In genomic region chr10:116990276-116990800, GRCh38 we compare ENCODE assay signal across 26 cellular contexts. TPM values are rescaled to one million over a fixed set of nuclear protein-coding genes. Genes with fewer than 3 reads are reported as not detected.
"Had no signal": no experiment of that assay in that cellular context is flagged by ENCODE, and none has a peak within 500 bp of the region (broad histone marks: within the 10 kb centered on the region; RNA-seq: fewer than 3 reads in every experiment).

No MANE protein-coding gene starts in this region.

- H3K36me3 Mint-ChIP-seq: activated CD8-positive, alpha-beta memory T cell treated with anti-CD3 and anti-CD28 coated beads, Interleukin-2, amount 10 ng/mL, durations not matched to agents 7 days and 5 days; naive thymus-derived CD4-positive, alpha-beta T cell had no signal

- H3K27me3 ChIP-seq: esophagus squamous epithelium, gastroesophageal sphincter, heart right ventricle, ovary, right atrium auricular region, spleen, thyroid gland had no signal

- H3K36me3 ChIP-seq: esophagus squamous epithelium, gastroesophageal sphincter, heart right ventricle, lower lobe of right lung, ovary, right atrium auricular region, spleen, thyroid gland had no signal

- H3K27ac ChIP-seq: esophagus squamous epithelium, gastroesophageal sphincter, heart right ventricle, lower lobe of right lung, ovary, psoas muscle, right atrium auricular region, spleen, thyroid gland, VCaP had no signal

- H3K27ac Mint-ChIP-seq: activated CD4-positive, alpha-beta T cell treated with anti-CD3 and anti-CD28 coated beads, Interleukin-2, amount 10 ng/mL, durations not matched to agents 7 days and 5 days; activated CD8-positive, alpha-beta memory T cell treated with anti-CD3 and anti-CD28 coated beads, Interleukin-2, amount 10 ng/mL, durations not matched to agents 7 days and 5 days; activated CD8-positive, alpha-beta T cell treated with anti-CD3 and anti-CD28 coated beads for 36 hours; activated naive CD8-positive, alpha-beta T cell treated with anti-CD3 and anti-CD28 coated beads, Interleukin-2, amount 50 U/mL, for 24 hours; naive thymus-derived CD4-positive, alpha-beta T cell had no signal

- H3K4me3 Mint-ChIP-seq: activated CD4-positive, alpha-beta T cell treated with anti-CD3 and anti-CD28 coated beads, Interleukin-2, amount 10 ng/mL, durations not matched to agents 7 days and 5 days; activated CD8-positive, alpha-beta memory T cell treated with anti-CD3 and anti-CD28 coated beads, Interleukin-2, amount 10 ng/mL, durations not matched to agents 7 days and 5 days; activated CD8-positive, alpha-beta T cell treated with anti-CD3 and anti-CD28 coated beads for 36 hours; activated naive CD8-positive, alpha-beta T cell treated with anti-CD3 and anti-CD28 coated beads, Interleukin-2, amount 50 U/mL, for 24 hours; brain; naive thymus-derived CD4-positive, alpha-beta T cell; neural crest cell had no signal

- H3K4me1 Mint-ChIP-seq: activated CD4-positive, alpha-beta T cell treated with anti-CD3 and anti-CD28 coated beads, Interleukin-2, amount 10 ng/mL, durations not matched to agents 7 days and 5 days; activated CD8-positive, alpha-beta memory T cell treated with anti-CD3 and anti-CD28 coated beads, Interleukin-2, amount 10 ng/mL, durations not matched to agents 7 days and 5 days; activated naive CD8-positive, alpha-beta T cell treated with anti-CD3 and anti-CD28 coated beads, Interleukin-2, amount 50 U/mL, for 24 hours; naive thymus-derived CD4-positive, alpha-beta T cell had no signal

- H3K4me3 ChIP-seq: esophagus squamous epithelium, gastroesophageal sphincter, heart right ventricle, lower lobe of right lung, ovary, psoas muscle, right atrium auricular region, spleen, thyroid gland had no signal

- H3K9me3 ChIP-seq: esophagus squamous epithelium, gastroesophageal sphincter, heart right ventricle, lower lobe of right lung, ovary, psoas muscle, right atrium auricular region, spleen, thyroid gland had no signal

- H3K4me1 ChIP-seq: gastroesophageal sphincter, heart right ventricle, lower lobe of right lung, psoas muscle, right atrium auricular region, spleen, thyroid gland had no signal

- H3K27me3 Mint-ChIP-seq: activated CD8-positive, alpha-beta memory T cell treated with anti-CD3 and anti-CD28 coated beads, Interleukin-2, amount 10 ng/mL, durations not matched to agents 7 days and 5 days; brain had no signal

- H3K9me3 Mint-ChIP-seq: activated CD4-positive, alpha-beta T cell treated with anti-CD3 and anti-CD28 coated beads, Interleukin-2, amount 10 ng/mL, durations not matched to agents 7 days and 5 days; activated CD8-positive, alpha-beta T cell treated with anti-CD3 and anti-CD28 coated beads for 36 hours; activated naive CD8-positive, alpha-beta T cell treated with anti-CD3 and anti-CD28 coated beads, Interleukin-2, amount 50 U/mL, for 24 hours; naive thymus-derived CD4-positive, alpha-beta T cell; neural crest cell had no signal

- DNase-seq: activated CD4-positive, alpha-beta T cell treated with anti-CD3 and anti-CD28 coated beads, Interleukin-2, amount 10 ng/mL, durations not matched to agents 7 days and 5 days; activated CD4-positive, CD25-positive, alpha-beta regulatory T cell treated with anti-CD3 and anti-CD28 coated beads, Interleukin-2, amount 50 U/mL, for 72 hours; activated CD8-positive, alpha-beta memory T cell treated with anti-CD3 and anti-CD28 coated beads, Interleukin-2, amount 10 ng/mL, durations not matched to agents 7 days and 5 days; activated CD8-positive, alpha-beta T cell treated with anti-CD3 and anti-CD28 coated beads for 36 hours; activated effector memory CD4-positive, alpha-beta T cell treated with anti-CD3 and anti-CD28 coated beads, Interleukin-2, amount 50 U/mL, for 16 hours; activated naive CD4-positive, alpha-beta T cell treated with anti-CD3 and anti-CD28 coated beads, Interleukin-2, amount 50 U/mL, for 16 hours; activated naive CD8-positive, alpha-beta T cell treated with anti-CD3 and anti-CD28 coated beads, Interleukin-2, amount 50 U/mL, for 24 hours; activated T-cell treated with anti-CD3 and anti-CD28 coated beads for 4 hours; aorta; esophagus squamous epithelium; heart right ventricle; islet precursor cell; left colon; lower lobe of right lung; naive thymus-derived CD4-positive, alpha-beta T cell; ovary; psoas muscle; spleen; stimulated activated CD4-positive, alpha-beta T cell treated with anti-CD3 and anti-CD28 coated beads, Interleukin-4, amount 100 ng/mL, for 1 hour; stimulated activated naive CD4-positive, alpha-beta T cell treated with Interleukin-2 at 50 U/mL for 16 hours; thyroid gland had no signal

RNA-seq across cellular contexts. Expression of gene SHTN1, which starts 14.6 kb away (rescaled TPM):
- total RNA-seq: activated CD8-positive, alpha-beta memory T cell treated with anti-CD3 and anti-CD28 coated beads, Interleukin-2, amount 10 ng/mL, durations not matched to agents 7 days and 5 days; activated CD8-positive, alpha-beta T cell treated with anti-CD3 and anti-CD28 coated beads for 36 hours had no signal
